In the genomic region with DNA sequence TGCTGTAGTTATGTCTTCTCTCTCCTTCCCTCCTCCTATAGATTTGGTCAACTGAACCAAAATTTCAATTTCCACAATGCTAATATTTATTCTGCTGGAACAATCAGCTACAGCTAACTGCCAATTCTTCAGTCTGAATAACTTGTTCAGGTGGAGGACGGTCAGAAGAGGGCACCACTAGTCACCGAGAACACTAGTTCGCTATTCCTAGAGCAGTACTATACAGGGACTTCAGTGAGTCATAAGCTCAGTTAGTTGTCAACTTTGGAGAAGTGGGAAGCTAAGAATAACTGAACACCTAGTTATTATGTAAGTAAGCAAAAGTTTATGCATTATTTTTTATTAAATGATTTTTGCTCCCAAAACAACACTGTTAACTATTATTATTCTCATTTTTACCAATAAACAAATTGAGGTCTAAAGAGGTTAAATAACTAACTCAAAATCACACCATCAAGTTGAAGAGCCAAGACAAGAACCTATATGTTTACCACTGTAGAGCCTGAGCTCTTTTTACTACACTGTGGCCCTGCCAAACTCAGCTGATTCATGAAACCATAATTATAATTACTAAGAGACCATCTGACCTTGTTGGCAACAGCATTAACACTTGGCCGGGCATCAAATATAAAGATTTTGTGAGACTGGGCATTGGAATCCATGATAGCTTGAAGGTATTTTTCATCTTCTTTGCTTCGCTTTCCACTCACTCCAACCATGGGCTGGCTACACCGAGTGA, we compare ENCODE assay signal across 8 cellular contexts. TPM values are rescaled to one million over a fixed set of nuclear protein-coding genes. Genes with fewer than 3 reads are reported as not detected.
A peak's percentile ranks its signal among the peaks of the same experiment; 100 is the strongest.
DNase-seq lines count a peak whose midpoint lies in the region; ATAC-seq and TF ChIP-seq lines count a peak whose summit lies in the region.

No MANE protein-coding gene starts in this region.

- no peaks in the 10 kb centered on the region for H3K4me1 ChIP-seq in A673 (ENCODE audit: insufficient read depth, low read length, poor library complexity, severe bottlenecking)
- H3K4me1 ChIP-seq in Panc1 (ENCODE audit: control insufficient read depth, insufficient read depth, low read length): 0 out of 2 replicates have a peak, but pooled peaks cover 3% of the 10 kb centered on the region

- H3K4me3 ChIP-seq in A673 (ENCODE audit: low read depth, low read length, poor library complexity, severe bottlenecking): no peak overlapping the region
- H3K4me3 ChIP-seq in Panc1 (ENCODE audit: low read depth in 2 of 2, low read length in 2 of 2): no peak overlapping the region

- H3K27ac ChIP-seq in A673 (ENCODE audit: low read depth, low read length, poor library complexity, severe bottlenecking): no peak overlapping the region
- no peak overlapping the region for H3K27ac ChIP-seq in Panc1 (ENCODE audit: low read length)

- POLR2A ChIA-PET in A673 (lab: Charles Lee; ENCODE audit: low non-redundant PET) (no interaction called here), Panc1 (lab: Charles Lee) (interaction anchor here (0.6 kb wide), 1 partner anchor 784 kb away, joined by 3 read pairs; no protein-coding TSS in a partner anchor)

- CTCF ChIA-PET in A673 (lab: Charles Lee): interaction anchor here (0.5 to 1.7 kb wide), 13 partner anchors 9 to 577 kb away, joined by 3 to 29 read pairs (median 5); a partner anchor contains a TSS
- CTCF ChIA-PET in Panc1 (lab: Charles Lee): interaction anchor here (0.5 to 1.4 kb wide), 6 partner anchors 128 to 577 kb away, joined by 3 to 10 read pairs (median 4); a partner anchor contains a TSS

- DNase-seq in A673 (ENCODE audit: low spot score) (peak; percentile 77), GM10266 (ENCODE audit: extremely low spot score) (peak; percentile 13), Panc1 (ENCODE audit: low read depth, low spot score) (peak; percentile 39), brain pericyte (ENCODE audit: low read depth, low spot score) (peak; percentile 45), islet precursor cell (peak; percentile 73)
- peak; percentile 32 for DNase-seq in stimulated activated CD8-positive, alpha-beta memory T cell treated with anti-CD3 and anti-CD28 coated beads, Interleukin-4, amount 100 ng/mL, for 48 hours

- ATAC-seq in HG03354 (IDR thresholded peaks at IDR 0.05; ENCODE audit: poor library complexity, severe bottlenecking, unreplicated experiment) (peak; percentile 67), Panc1 (peak; percentile 90)
- no peak for ATAC-seq in activated CD4-positive, CD25-positive, alpha-beta regulatory T cell treated with anti-CD3 and anti-CD28 coated beads, Interleukin-2, amount 50 U/mL, for 24 hours

- peak; percentile 66 for TF ChIP-seq CTCF in A673 (conservative IDR thresholded peaks at IDR 0.05; ENCODE audit: low read depth, low read length)
- TF ChIP-seq CTCF in GM10266 (IDR thresholded peaks at IDR 0.05; ENCODE audit: control insufficient read depth, insufficient read depth, low read depth, missing control alignments): peak; percentile 46
- peak; percentile 72 for TF ChIP-seq CTCF in Panc1 (IDR thresholded peaks at IDR 0.05)

- H3K27me3 ChIP-seq in A673 (replicated peaks; ENCODE audit: insufficient read depth, low read depth, low read length, poor library complexity) (no peaks in the 10 kb centered on the region), Panc1 (ENCODE audit: control insufficient read depth, insufficient read depth, low read length) (no peaks in the 10 kb centered on the region)

- BruUV-seq in A673 (replicated peaks; lab: Mats Ljungman, UMichigan) (no TSS peak), Panc1 (replicated peaks; lab: Mats Ljungman, UMichigan) (no TSS peak)

- in situ Hi-C loops in Panc1 (cut with HindIII; ENCODE audit: low pct_unique_long_range_greater_than_20kb, low sequenced_read_pairs): no loop called here

- intact Hi-C loops in A673 (cut with micrococcal nuclease; ENCODE audit: unreplicated experiment): loop anchor here (2.0 to 5.0 kb wide), 2 partner anchors 118 to 392 kb away; no protein-coding TSS in a partner anchor
- intact Hi-C loops in Panc1 (cut with micrococcal nuclease; ENCODE audit: unreplicated experiment): loop anchor here (10.0 kb wide), 1 partner anchor 386 kb away; no protein-coding TSS in a partner anchor

- peaks cover 18% of the 10 kb centered on the region for H3K36me3 ChIP-seq in A673 (ENCODE audit: insufficient read depth, low read length, poor library complexity, severe bottlenecking)
- peaks cover 11% of the 10 kb centered on the region; the same call in 1 of the 2 replicates for H3K36me3 ChIP-seq in Panc1 (ENCODE audit: control insufficient read depth, insufficient read depth, low read length)

- H3K9me3 ChIP-seq in A673 (ENCODE audit: low read depth, low read length, poor library complexity, severe bottlenecking) (no peaks in the 10 kb centered on the region), Panc1 (ENCODE audit: control insufficient read depth, insufficient read depth, low read depth, low read length) (no peaks in the 10 kb centered on the region)

RNA-seq across cellular contexts. Expression of a gene that starts 59.0 kb away (rescaled TPM):
- total RNA-seq in A673 (2021) (72.3 and 79.8 TPM in 2 replicates), Panc1 (2021; ENCODE audit: unreplicated experiment) (50.3 TPM)
- 18.7 TPM for polyA plus RNA-seq in Panc1 (2012; ENCODE audit: insufficient read length)

RNA-seq across cellular contexts. Expression of a gene that starts 59.7 kb away (rescaled TPM):
- 32.6 and 34.2 TPM in 2 replicates for total RNA-seq in A673 (2021)
- 31.2 TPM for total RNA-seq in Panc1 (2021; ENCODE audit: unreplicated experiment)
- 17.5 TPM for polyA plus RNA-seq in Panc1 (2012; ENCODE audit: insufficient read length)

Comparison
In these comparisons a context has a peak if more than half of its experiments do, and no peak if none do; other contexts are left out.
1. DNase-seq: peak in every context shown above with its lines; median percentile 77 in A673; 73 in islet precursor cell; 45 in brain pericyte; 39 in Panc1; 32 in stimulated activated CD8-positive, alpha-beta memory T cell treated with anti-CD3 and anti-CD28 coated beads, Interleukin-4, amount 100 ng/mL, for 48 hours; 13 in GM10266.
2. ATAC-seq: peak in HG03354 (single experiment) and Panc1 (single experiment); none in activated CD4-positive, CD25-positive, alpha-beta regulatory T cell treated with anti-CD3 and anti-CD28 coated beads, Interleukin-2, amount 50 U/mL, for 24 hours (0 of 2).
3. Peak in every context shown above with its lines, with median percentiles within 50 percentile points of each other: CTCF ChIP-seq.